In genomic region chr13:59542303-59542702, GRCh38 we compare ENCODE assay signal across 21 cellular contexts.
"Had no signal": no experiment of that assay in that cellular context is flagged by ENCODE, and none has a peak within 500 bp of the region (broad histone marks: within the 10 kb centered on the region; RNA-seq: fewer than 3 reads in every experiment).

No MANE protein-coding gene starts in this region.

- H3K4me3 Mint-ChIP-seq: activated B cell treated with CpG ODN at 0.5 μM for 24 hours; activated naive CD8-positive, alpha-beta T cell; neural crest cell had no signal

- H3K36me3 ChIP-seq: colonic mucosa, heart left ventricle, lower lobe of right lung, pancreas, sigmoid colon, stomach, thoracic aorta, upper lobe of right lung had no signal

- DNase-seq: activated B cell treated with CpG ODN at 0.5 μM for 24 hours; activated CD4-positive, alpha-beta T cell treated with anti-CD3 and anti-CD28 coated beads for 48 hours; activated CD8-positive, alpha-beta memory T cell treated with anti-CD3 and anti-CD28 coated beads for 24 hours; activated gamma-delta T cell treated with Interleukin-2 at 50 U/mL for 16 hours; amygdala; body of pancreas; caudate nucleus; colonic mucosa; effector CD4-positive, alpha-beta T cell; heart left ventricle; left colon; lower lobe of right lung; midbrain; pancreas; sigmoid colon; stimulated activated CD4-positive, alpha-beta T cell treated with anti-CD3 and anti-CD28 coated beads, Interleukin-2, amount 100 ng/mL, for 24 hours; stomach; upper lobe of right lung had no signal

- H3K4me1 ChIP-seq: body of pancreas, colonic mucosa, heart left ventricle, lower lobe of right lung, pancreas, sigmoid colon, stomach, upper lobe of right lung had no signal

- H3K27ac Mint-ChIP-seq: activated B cell treated with CpG ODN at 0.5 μM for 24 hours; activated naive CD8-positive, alpha-beta T cell had no signal

- H3K9me3 Mint-ChIP-seq: activated B cell treated with CpG ODN at 0.5 μM for 24 hours had no signal

- ATAC-seq: body of pancreas, heart left ventricle, left colon, lower lobe of right lung, pancreas, upper lobe of right lung had no signal

- H3K9me3 ChIP-seq: body of pancreas, colonic mucosa, heart left ventricle, lower lobe of right lung, pancreas, sigmoid colon, stomach, thoracic aorta, upper lobe of right lung had no signal

- H3K27me3 Mint-ChIP-seq: activated B cell treated with CpG ODN at 0.5 μM for 24 hours had no signal

- H3K36me3 Mint-ChIP-seq: activated naive CD8-positive, alpha-beta T cell had no signal

- H3K27me3 ChIP-seq: body of pancreas, colonic mucosa, heart left ventricle, pancreas, sigmoid colon, stomach, upper lobe of right lung had no signal

- H3K4me3 ChIP-seq: body of pancreas, colonic mucosa, heart left ventricle, lower lobe of right lung, pancreas, sigmoid colon, stomach, thoracic aorta, upper lobe of right lung had no signal

- H3K4me1 Mint-ChIP-seq: activated B cell treated with CpG ODN at 0.5 μM for 24 hours, neural crest cell had no signal
